Comparison of ENCODE assay signal across 8 cellular contexts in genomic region chr17:1647802-1648581, GRCh38. TPM values are rescaled to one million over a fixed set of nuclear protein-coding genes. Genes with fewer than 3 reads are reported as not detected.
DNase-seq lines count a peak whose midpoint lies in the region; ATAC-seq and TF ChIP-seq lines count a peak whose summit lies in the region.

No MANE protein-coding gene starts in this region.

- no peaks in the 10 kb centered on the region for H4K20me1 ChIP-seq in neural cell (ENCODE audit: insufficient read depth)

- no peaks in the 10 kb centered on the region for H3K9me3 ChIP-seq in esophagus (ENCODE audit: control insufficient read depth in 2 of 2, insufficient read depth in 1 of 2, low read depth in 1 of 2, low read length in 1 of 2)
- H3K9me3 ChIP-seq in neural cell (ENCODE audit: low read length), result no peaks in the 10 kb centered on the region

- WGBS in esophagus, 2 donors, result 29 to 32% methylated on average over 27 to 29 of the region's 29 CpGs

- H3K79me2 ChIP-seq in neural cell (replicated peaks; ENCODE audit: insufficient read depth, low read length), result no peaks in the 10 kb centered on the region

- peaks cover 4 to 25% of the 10 kb centered on the region in 2 donors for H3K4me1 ChIP-seq in esophagus (ENCODE audit: control insufficient read depth in 2 of 2, insufficient read depth in 2 of 2, low read length in 1 of 2)

- TF ChIP-seq CTCF in neural cell (IDR thresholded peaks at IDR 0.05; ENCODE audit: poor library complexity, severe bottlenecking), result no peak

- no peaks in the 10 kb centered on the region for H3K27me3 Mint-ChIP-seq in T-helper 1 cell treated with Interleukin-12 subunit alpha and Interleukin-12 subunit beta and Interleukin-4 antibody, amounts not matched to agents 30 μg/mL and 1 μg/mL, for 36 hours (ENCODE audit: low read depth)

- TF ChIP-seq RAD21 in neural cell (conservative IDR thresholded peaks at IDR 0.05), result no peak

- no peak for ATAC-seq in HG03095 (IDR thresholded peaks at IDR 0.05; ENCODE audit: unreplicated experiment)

- no peak overlapping the region for H3K27ac Mint-ChIP-seq in T-helper 1 cell treated with Interleukin-12 subunit alpha and Interleukin-12 subunit beta and Interleukin-4 antibody, amounts not matched to agents 30 μg/mL and 1 μg/mL, for 36 hours

- H3K4me3 Mint-ChIP-seq in T-helper 1 cell treated with Interleukin-12 subunit alpha and Interleukin-12 subunit beta and Interleukin-4 antibody, amounts not matched to agents 30 μg/mL and 1 μg/mL, for 36 hours, result peak overlapping the region; percentile 63

- DNase-seq in T-helper 1 cell (no peak), RPMI7951 (ENCODE audit: low read depth) (peak; percentile 17), KBM-7 (no peak)
- no peak for DNase-seq in effector CD8-positive, alpha-beta T cell (lab: John Stamatoyannopoulos, UW)

- no peaks in the 10 kb centered on the region for H3K9me3 Mint-ChIP-seq in T-helper 1 cell treated with Interleukin-12 subunit alpha and Interleukin-12 subunit beta and Interleukin-4 antibody, amounts not matched to agents 30 μg/mL and 1 μg/mL, for 36 hours

- H3F3A ChIP-seq in neural cell (ENCODE audit: insufficient read depth, low read length, poor library complexity, severe bottlenecking), result no peaks in the 10 kb centered on the region

- no peak overlapping the region for H3K4me2 ChIP-seq in neural cell (ENCODE audit: low read length)

- H3K36me3 ChIP-seq in esophagus (ENCODE audit: control insufficient read depth in 2 of 2, insufficient read depth in 2 of 2, low read length in 1 of 2) (peaks cover 13 to 18% of the 10 kb centered on the region in 2 donors), neural cell (ENCODE audit: insufficient read depth, low read length) (peaks cover 2% of the 10 kb centered on the region)

- H3K4me3 ChIP-seq in esophagus (ENCODE audit: low read depth in 1 of 2, low read length in 2 of 2), result peak overlapping the region; percentile 48 to 50
- H3K4me3 ChIP-seq in neural cell (ENCODE audit: low read length), result peak overlapping the region; percentile 59

- peak overlapping the region; percentile 86 for H3K27ac ChIP-seq in esophagus (ENCODE audit: low read depth in 2 of 2, low read length in 1 of 2)
- H3K27ac ChIP-seq in neural cell (ENCODE audit: low read length), result peak overlapping the region; percentile 28

- peak overlapping the region; percentile 41 for H3K9ac ChIP-seq in neural cell (ENCODE audit: low read length)

- H3K27me3 ChIP-seq in esophagus (ENCODE audit: control insufficient read depth in 1 of 2, insufficient read depth in 2 of 2, low read length in 2 of 2) (no peaks in the 10 kb centered on the region), neural cell (ENCODE audit: insufficient read depth, low read depth, low read length) (peaks cover 7% of the 10 kb centered on the region)

- peaks cover 13% of the 10 kb centered on the region for H3K36me3 Mint-ChIP-seq in T-helper 1 cell treated with Interleukin-12 subunit alpha and Interleukin-12 subunit beta and Interleukin-4 antibody, amounts not matched to agents 30 μg/mL and 1 μg/mL, for 36 hours (ENCODE audit: low read depth)

- no peaks in the 10 kb centered on the region for H3K9me2 ChIP-seq in neural cell (ENCODE audit: insufficient read depth, low read length)

- no peak for TF ChIP-seq EP300 in neural cell (conservative IDR thresholded peaks at IDR 0.05; ENCODE audit: poor library complexity, severe bottlenecking)

- in situ Hi-C loops in KBM-7 (cut with MboI; ENCODE audit: low pct_unique_long_range_greater_than_20kb, low sequenced_read_pairs), result no loop called here

- H2AFZ ChIP-seq in neural cell (ENCODE audit: low read depth, low read length), result no peak overlapping the region

- H3K4me1 Mint-ChIP-seq in T-helper 1 cell treated with Interleukin-12 subunit alpha and Interleukin-12 subunit beta and Interleukin-4 antibody, amounts not matched to agents 30 μg/mL and 1 μg/mL, for 36 hours (ENCODE audit: low read depth), result peaks cover 24% of the 10 kb centered on the region

TF ChIP-seq in neural cell, 6 proteins besides CTCF, POLR2A, EP300 and RAD21:
- TF ChIP-seq EZH2 (IDR thresholded peaks at IDR 0.05; ENCODE audit: borderline replicate concordance, insufficient read depth, low read length, poor library complexity, severe bottlenecking) (no peak), TAF1 (IDR thresholded peaks at IDR 0.05; ENCODE audit: low read depth) (no peak), MXI1 (conservative IDR thresholded peaks at IDR 0.05; ENCODE audit: poor library complexity, severe bottlenecking) (no peak), REST (IDR thresholded peaks at IDR 0.05; ENCODE audit: borderline replicate concordance) (no peak), SMC3 (conservative IDR thresholded peaks at IDR 0.05; ENCODE audit: poor library complexity) (no peak), POLR2AphosphoS5 (IDR thresholded peaks at IDR 0.05) (no peak)

RNA-seq across cellular contexts. Expression of gene RILP, which starts 1.7 kb away (rescaled TPM):
- total RNA-seq in RPMI7951 (2014; rRNA removed; shearing (Covaris generic)), result 8.8 and 9.1 TPM in 2 replicates
- polyA plus RNA-seq in esophagus, result 1 to 10 TPM; 4.6 to 6.0 TPM
- 7.5 and 14.9 TPM in 2 replicates for polyA plus RNA-seq in neural cell
- polyA minus RNA-seq in neural cell, result 1.2 and 2.7 TPM in 2 replicates

RNA-seq across cellular contexts. Expression of gene SCARF1, which starts 2.5 kb away (rescaled TPM):
- 0.12 and 0.20 TPM in 2 replicates for total RNA-seq in RPMI7951 (2014; rRNA removed; shearing (Covaris generic))
- polyA plus RNA-seq in esophagus, result 1 to 10 TPM; 2.8 TPM
- 3.0 and 5.4 TPM in 2 replicates for polyA plus RNA-seq in neural cell
- polyA minus RNA-seq in neural cell, result 0.73 and 1.2 TPM in 2 replicates

RNA-seq across cellular contexts. Expression of gene SLC43A2, which starts 19.4 kb away (rescaled TPM):
- total RNA-seq in RPMI7951 (2014; rRNA removed; shearing (Covaris generic)), result 2.2 and 2.5 TPM in 2 replicates
- polyA plus RNA-seq in esophagus (1 to 10 TPM; 2.1 to 2.2 TPM), neural cell (60.1 and 69.0 TPM in 2 replicates)
- 97.8 and 108 TPM in 2 replicates for polyA minus RNA-seq in neural cell

RNA-seq across cellular contexts. Expression of gene PRPF8, which starts 36.7 kb away (rescaled TPM):
- 65.7 and 69.7 TPM in 2 replicates for total RNA-seq in RPMI7951 (2014; rRNA removed; shearing (Covaris generic))
- polyA plus RNA-seq in esophagus, result 10 to 100 TPM; 74.5 to 82.1 TPM
- polyA plus RNA-seq in neural cell, result 43.9 and 56.9 TPM in 2 replicates
- 149 and 158 TPM in 2 replicates for polyA minus RNA-seq in neural cell

Comparison
In these comparisons a context has a peak if more than half of its experiments do, and no peak if none do; other contexts are left out.
1. RNA of gene SLC43A2, which starts 19.4 kb away (polyA plus RNA-seq): 60.1 to 69.0 TPM in neural cell; 2.1 to 2.2 TPM in esophagus; every median in the first group is over 10 times any median in the second.